In the genomic region with DNA sequence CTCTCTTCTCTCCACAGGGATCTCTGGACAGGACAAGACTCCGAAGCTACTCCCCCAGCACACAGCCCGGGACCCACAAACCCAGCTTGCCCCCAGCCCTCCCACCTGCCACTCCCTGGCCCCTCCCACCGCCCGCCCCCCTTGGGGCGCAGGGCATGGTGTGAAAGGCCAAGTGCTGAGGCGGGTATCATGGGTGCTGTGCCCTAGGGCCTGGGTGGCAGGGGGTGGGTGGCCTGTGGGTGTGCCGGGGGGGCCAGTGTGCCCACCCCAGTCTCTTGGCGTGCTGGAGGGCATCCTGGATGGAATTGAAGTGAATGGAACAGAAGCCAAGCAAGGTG, we compare ENCODE assay signal across 1 cellular context.
TF ChIP-seq lines count a peak whose summit lies in the region.

No MANE protein-coding gene starts in this region.

TF ChIP-seq in WTC11, 78 proteins besides CTCF, POLR2A, EP300 and RAD21 (continued from another document):
- no peak for TF ChIP-seq FOXP1 (CRISPR knock-in tag; IDR thresholded peaks at IDR 0.05; ENCODE audit: borderline replicate concordance)
- TF ChIP-seq GRHL2 (CRISPR knock-in tag; IDR thresholded peaks at IDR 0.05; ENCODE audit: insufficient replicate concordance, severe bottlenecking) = no peak
- TF ChIP-seq NFATC4 (CRISPR knock-in tag; IDR thresholded peaks at IDR 0.05) = no peak
- TF ChIP-seq NR2C2 (CRISPR knock-in tag; IDR thresholded peaks at IDR 0.05) = no peak
- TF ChIP-seq, protein P1, sequence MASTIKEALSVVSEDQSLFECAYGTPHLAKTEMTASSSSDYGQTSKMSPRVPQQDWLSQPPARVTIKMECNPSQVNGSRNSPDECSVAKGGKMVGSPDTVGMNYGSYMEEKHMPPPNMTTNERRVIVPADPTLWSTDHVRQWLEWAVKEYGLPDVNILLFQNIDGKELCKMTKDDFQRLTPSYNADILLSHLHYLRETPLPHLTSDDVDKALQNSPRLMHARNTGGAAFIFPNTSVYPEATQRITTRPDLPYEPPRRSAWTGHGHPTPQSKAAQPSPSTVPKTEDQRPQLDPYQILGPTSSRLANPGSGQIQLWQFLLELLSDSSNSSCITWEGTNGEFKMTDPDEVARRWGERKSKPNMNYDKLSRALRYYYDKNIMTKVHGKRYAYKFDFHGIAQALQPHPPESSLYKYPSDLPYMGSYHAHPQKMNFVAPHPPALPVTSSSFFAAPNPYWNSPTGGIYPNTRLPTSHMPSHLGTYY (CRISPR knock-in tag; IDR thresholded peaks at IDR 0.05) = no peak
- no peak for TF ChIP-seq ZNF396 (CRISPR knock-in tag; IDR thresholded peaks at IDR 0.05; ENCODE audit: borderline replicate concordance)
- TF ChIP-seq HMGA2 (CRISPR knock-in tag; IDR thresholded peaks at IDR 0.05) = no peak
- no peak for TF ChIP-seq TP53 (CRISPR knock-in tag; IDR thresholded peaks at IDR 0.05)
- TF ChIP-seq, protein P2, sequence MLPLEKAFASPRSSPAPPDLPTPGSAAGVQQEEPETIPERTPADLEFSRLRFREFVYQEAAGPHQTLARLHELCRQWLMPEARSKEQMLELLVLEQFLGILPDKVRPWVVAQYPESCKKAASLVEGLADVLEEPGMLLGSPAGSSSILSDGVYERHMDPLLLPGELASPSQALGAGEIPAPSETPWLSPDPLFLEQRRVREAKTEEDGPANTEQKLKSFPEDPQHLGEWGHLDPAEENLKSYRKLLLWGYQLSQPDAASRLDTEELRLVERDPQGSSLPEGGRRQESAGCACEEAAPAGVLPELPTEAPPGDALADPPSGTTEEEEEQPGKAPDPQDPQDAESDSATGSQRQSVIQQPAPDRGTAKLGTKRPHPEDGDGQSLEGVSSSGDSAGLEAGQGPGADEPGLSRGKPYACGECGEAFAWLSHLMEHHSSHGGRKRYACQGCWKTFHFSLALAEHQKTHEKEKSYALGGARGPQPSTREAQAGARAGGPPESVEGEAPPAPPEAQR (CRISPR knock-in tag; IDR thresholded peaks at IDR 0.05) = no peak
- no peak for TF ChIP-seq ZNF263 (CRISPR knock-in tag; IDR thresholded peaks at IDR 0.05; ENCODE audit: low read depth)
- TF ChIP-seq, protein P3, sequence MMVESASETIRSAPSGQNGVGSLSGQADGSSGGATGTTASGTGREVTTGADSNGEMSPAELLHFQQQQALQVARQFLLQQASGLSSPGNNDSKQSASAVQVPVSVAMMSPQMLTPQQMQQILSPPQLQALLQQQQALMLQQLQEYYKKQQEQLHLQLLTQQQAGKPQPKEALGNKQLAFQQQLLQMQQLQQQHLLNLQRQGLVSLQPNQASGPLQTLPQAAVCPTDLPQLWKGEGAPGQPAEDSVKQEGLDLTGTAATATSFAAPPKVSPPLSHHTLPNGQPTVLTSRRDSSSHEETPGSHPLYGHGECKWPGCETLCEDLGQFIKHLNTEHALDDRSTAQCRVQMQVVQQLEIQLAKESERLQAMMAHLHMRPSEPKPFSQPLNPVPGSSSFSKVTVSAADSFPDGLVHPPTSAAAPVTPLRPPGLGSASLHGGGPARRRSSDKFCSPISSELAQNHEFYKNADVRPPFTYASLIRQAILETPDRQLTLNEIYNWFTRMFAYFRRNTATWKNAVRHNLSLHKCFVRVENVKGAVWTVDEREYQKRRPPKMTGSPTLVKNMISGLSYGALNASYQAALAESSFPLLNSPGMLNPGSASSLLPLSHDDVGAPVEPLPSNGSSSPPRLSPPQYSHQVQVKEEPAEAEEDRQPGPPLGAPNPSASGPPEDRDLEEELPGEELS (CRISPR knock-in tag; IDR thresholded peaks at IDR 0.05) = no peak
- TF ChIP-seq CREB1 (CRISPR knock-in tag; IDR thresholded peaks at IDR 0.05) = no peak
- TF ChIP-seq, protein P4, sequence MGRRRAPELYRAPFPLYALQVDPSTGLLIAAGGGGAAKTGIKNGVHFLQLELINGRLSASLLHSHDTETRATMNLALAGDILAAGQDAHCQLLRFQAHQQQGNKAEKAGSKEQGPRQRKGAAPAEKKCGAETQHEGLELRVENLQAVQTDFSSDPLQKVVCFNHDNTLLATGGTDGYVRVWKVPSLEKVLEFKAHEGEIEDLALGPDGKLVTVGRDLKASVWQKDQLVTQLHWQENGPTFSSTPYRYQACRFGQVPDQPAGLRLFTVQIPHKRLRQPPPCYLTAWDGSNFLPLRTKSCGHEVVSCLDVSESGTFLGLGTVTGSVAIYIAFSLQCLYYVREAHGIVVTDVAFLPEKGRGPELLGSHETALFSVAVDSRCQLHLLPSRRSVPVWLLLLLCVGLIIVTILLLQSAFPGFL (CRISPR knock-in tag; IDR thresholded peaks at IDR 0.05; ENCODE audit: borderline replicate concordance) = no peak
